Comparison of ENCODE assay signal across 6 cellular contexts in genomic region chr10:962342-962741, GRCh38.
"Had no signal": no experiment of that assay in that cellular context is flagged by ENCODE, and none has a peak within 500 bp of the region (broad histone marks: within the 10 kb centered on the region; RNA-seq: fewer than 3 reads in every experiment).

No MANE protein-coding gene starts in this region.

- ATAC-seq: GM23338 had no signal

- H3K4me2 ChIP-seq: GM23338 had no signal

- DNase-seq: H9, HCEC 1CT had no signal

- H2AFZ ChIP-seq: GM23338 had no signal

- FAIRE-seq: H1, H54 had no signal

- H3K4me3 ChIP-seq: GM23338 had no signal

- H3K27ac ChIP-seq: HL-60 had no signal
